Comparison of ENCODE assay signal across 30 cellular contexts in the genomic region with DNA sequence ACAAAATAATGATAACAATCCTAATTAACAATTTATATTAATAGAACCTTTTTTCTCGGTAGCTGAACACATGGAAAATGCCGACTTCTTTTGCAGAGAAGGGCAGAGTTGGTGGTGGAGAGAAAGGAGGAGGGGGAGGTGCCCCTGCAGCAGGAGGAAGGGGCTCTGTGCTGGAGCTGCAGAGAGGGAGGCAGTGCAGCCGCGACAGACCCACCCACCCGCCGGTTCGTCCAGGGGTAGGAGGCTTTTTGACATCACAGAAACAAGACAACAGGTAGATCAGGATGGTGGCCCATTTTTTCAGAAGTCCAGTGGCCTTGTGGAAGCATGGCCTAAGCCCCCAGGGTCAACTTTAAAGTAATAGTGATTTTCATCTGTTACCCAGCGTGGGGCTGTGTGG.
"Had no signal": no experiment of that assay in that cellular context is flagged by ENCODE, and none has a peak within 500 bp of the region (broad histone marks: within the 10 kb centered on the region; RNA-seq: fewer than 3 reads in every experiment).

No MANE protein-coding gene starts in this region.

- H3K27ac ChIP-seq: adrenal gland, body of pancreas, brain microvascular endothelial cell, breast epithelium, VCaP had no signal

- H3K9me3 ChIP-seq: adrenal gland, body of pancreas, breast epithelium had no signal

- H3K36me3 ChIP-seq: adrenal gland, brain microvascular endothelial cell, breast epithelium had no signal

- DNase-seq: activated B cell treated with CpG ODN at 0.5 μM for 24 hours; activated CD4-positive, alpha-beta memory T cell treated with anti-CD3 and anti-CD28 coated beads for 36 hours; activated CD4-positive, alpha-beta T cell treated with anti-CD3 and anti-CD28 coated beads for 4 hours; activated CD4-positive, alpha-beta T cell treated with anti-CD3 and anti-CD28 coated beads, Interleukin-2, amount 10 ng/mL, durations not matched to agents 24 days and 14 days; activated CD4-positive, alpha-beta T cell treated with anti-CD3 and anti-CD28 coated beads, Interleukin-2, amount 50 U/mL, for 1 hour; activated CD4-positive, alpha-beta T cell treated with anti-CD3 and anti-CD28 coated beads, Interleukin-2, amount 50 U/mL, for 4 hours; activated CD4-positive, CD25-positive, alpha-beta regulatory T cell treated with anti-CD3 and anti-CD28 coated beads, Interleukin-2, amount 50 U/mL, for 72 hours; activated CD8-positive, alpha-beta memory T cell treated with anti-CD3 and anti-CD28 coated beads, Interleukin-2, amount 50 U/mL, for 4 hours; activated CD8-positive, alpha-beta T cell treated with anti-CD3 and anti-CD28 coated beads for 36 hours; activated effector memory CD4-positive, alpha-beta T cell treated with anti-CD3 and anti-CD28 coated beads, Interleukin-2, amount 50 U/mL, for 16 hours; activated gamma-delta T cell treated with Interleukin-2 at 50 U/mL for 16 hours; activated naive CD4-positive, alpha-beta T cell; activated naive CD4-positive, alpha-beta T cell treated with anti-CD3 and anti-CD28 coated beads for 36 hours; activated naive CD4-positive, alpha-beta T cell treated with anti-CD3 and anti-CD28 coated beads, Interleukin-2, amount 50 U/mL, for 16 hours; activated naive CD8-positive, alpha-beta T cell treated with anti-CD3 and anti-CD28 coated beads for 36 hours; activated T-cell treated with anti-CD3 and anti-CD28 coated beads for 4 hours; activated T-cell treated with anti-CD3 and anti-CD28 coated beads, Interleukin-2, amount 50 U/mL, for 1 hour; activated T-cell treated with anti-CD3 and anti-CD28 coated beads, Interleukin-2, amount 50 U/mL, for 4 hours; activated T-cell treated with anti-CD3 and anti-CD28 coated beads, Interleukin-2, amount 50 U/mL, for 72 hours; adrenal gland; amniotic stem cell; aorta; body of pancreas; brain microvascular endothelial cell; central memory CD4-positive, alpha-beta T cell; T-helper 1 cell; T-helper 2 cell; T-helper 9 cell had no signal

- H3K4me1 ChIP-seq: adrenal gland, body of pancreas, breast epithelium had no signal

- H3K4me3 ChIP-seq: adrenal gland, body of pancreas, breast epithelium had no signal

- H3K27me3 ChIP-seq: adrenal gland, body of pancreas, brain microvascular endothelial cell had no signal
